In genomic region chr1:232169436-232169835, GRCh38 we compare ENCODE assay signal across 35 cellular contexts.
"Had no signal": no experiment of that assay in that cellular context is flagged by ENCODE, and none has a peak within 500 bp of the region (broad histone marks: within the 10 kb centered on the region; RNA-seq: fewer than 3 reads in every experiment).

No MANE protein-coding gene starts in this region.

- H3K9me3 ChIP-seq: MG63 had no signal

- H3K36me3 ChIP-seq: MG63 had no signal

- H3K4me3 ChIP-seq: MG63 had no signal

- H3K27me3 ChIP-seq: MG63 had no signal

- DNase-seq: Karpas-422, Kasumi-1, MG63, MM.1S, MV-4-11, NCI-H1048, NCI-H1092, NCI-H1092 treated with DMSO at 0.1 percent for 48 hours, NCI-H1105, NCI-H1105 treated with DMSO at 0.1 percent for 48 hours, NCI-H1417, NCI-H1417 treated with DMSO at 0.1 percent for 48 hours, NCI-H1436, NCI-H1436 treated with DMSO at 0.1 percent for 48 hours, NCI-H146, NCI-H1694, NCI-H1694 treated with DMSO at 0.1 percent for 48 hours, NCI-H187, NCI-H187 treated with DMSO at 0.1 percent for 48 hours, NCI-H1930, NCI-H2029, NCI-H2029 treated with DMSO at 0.1 percent for 48 hours, NCI-H2081, NCI-H2081 treated with DMSO at 0.1 percent for 48 hours, NCI-H2107, NCI-H2171, NCI-H2171 treated with DMSO at 0.1 percent for 48 hours, NCI-H2227 treated with DMSO at 0.1 percent for 48 hours, NCI-H226, NCI-H345, NCI-H446, NCI-H446 treated with DMSO at 0.1 percent for 48 hours, NCI-H510A, NCI-H510A treated with DMSO at 0.1 percent for 48 hours, NCI-H524 had no signal
